ENCODE assay signal across 1 cellular context in the genomic region with DNA sequence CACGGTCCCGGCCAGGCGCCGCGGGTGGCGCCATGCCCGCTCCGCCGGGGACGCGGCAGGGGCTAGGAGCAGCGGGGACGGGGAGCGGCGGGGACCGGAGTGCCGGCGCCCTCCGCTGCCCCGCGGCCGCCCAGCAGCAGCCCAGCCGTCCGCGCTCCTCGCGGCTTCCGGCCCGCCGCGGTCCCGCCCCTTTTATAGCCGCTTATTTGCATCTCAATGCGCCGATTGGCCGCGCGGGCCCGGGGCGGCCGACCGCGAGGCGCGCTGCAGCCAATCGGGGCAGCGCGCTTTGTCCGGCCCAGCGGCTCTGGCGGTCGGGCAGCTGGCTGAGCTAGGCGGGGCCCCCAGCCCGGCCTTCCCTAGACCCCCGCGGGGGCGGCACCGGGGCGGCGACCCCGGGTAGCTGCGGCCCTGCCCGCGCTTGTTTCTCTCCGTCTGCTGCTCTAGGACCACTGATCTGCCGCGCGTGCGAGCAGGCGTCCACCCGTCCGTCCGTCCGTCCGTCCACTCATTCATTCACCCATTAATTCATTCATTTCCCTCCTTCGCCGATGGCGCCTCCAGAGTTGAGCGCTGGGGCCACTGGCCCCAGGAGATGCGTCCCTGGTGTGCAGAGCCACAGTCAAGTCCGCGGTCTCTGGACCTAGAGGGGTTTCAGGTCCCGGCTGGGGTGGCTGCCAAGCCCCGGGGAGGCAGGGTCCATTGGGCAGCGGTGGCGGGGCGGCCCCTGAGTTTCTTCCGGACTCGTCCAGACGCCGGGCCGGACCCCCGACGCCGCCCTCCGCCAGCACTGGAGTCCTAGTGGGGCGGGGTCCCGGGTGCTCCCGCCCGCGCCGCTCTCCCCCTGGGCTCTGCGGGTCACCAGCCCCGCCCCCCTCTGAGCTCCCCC.
TF ChIP-seq lines count a peak whose summit lies in the region.

A gene with protein sequence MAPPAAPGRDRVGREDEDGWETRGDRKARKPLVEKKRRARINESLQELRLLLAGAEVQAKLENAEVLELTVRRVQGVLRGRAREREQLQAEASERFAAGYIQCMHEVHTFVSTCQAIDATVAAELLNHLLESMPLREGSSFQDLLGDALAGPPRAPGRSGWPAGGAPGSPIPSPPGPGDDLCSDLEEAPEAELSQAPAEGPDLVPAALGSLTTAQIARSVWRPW (minus strand): TSS at position 167 of the 889 bp plus-strand sequence. CDS start 133 bp downstream, at position 34.

TF ChIP-seq in IMR-90, 13 proteins besides CTCF, POLR2A, EP300 and RAD21:
- no peak for TF ChIP-seq CHD1 (IDR thresholded peaks at IDR 0.05; ENCODE audit: low read depth, low read length)
- no peak for TF ChIP-seq SMC3 (IDR thresholded peaks at IDR 0.05; ENCODE audit: low read depth, low read length)
- TF ChIP-seq, protein P1, sequence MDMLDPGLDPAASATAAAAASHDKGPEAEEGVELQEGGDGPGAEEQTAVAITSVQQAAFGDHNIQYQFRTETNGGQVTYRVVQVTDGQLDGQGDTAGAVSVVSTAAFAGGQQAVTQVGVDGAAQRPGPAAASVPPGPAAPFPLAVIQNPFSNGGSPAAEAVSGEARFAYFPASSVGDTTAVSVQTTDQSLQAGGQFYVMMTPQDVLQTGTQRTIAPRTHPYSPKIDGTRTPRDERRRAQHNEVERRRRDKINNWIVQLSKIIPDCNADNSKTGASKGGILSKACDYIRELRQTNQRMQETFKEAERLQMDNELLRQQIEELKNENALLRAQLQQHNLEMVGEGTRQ (IDR thresholded peaks at IDR 0.05; ENCODE audit: low read depth, low read length) = peak; percentile 72
- TF ChIP-seq FOS (IDR thresholded peaks at IDR 0.05; ENCODE audit: low read depth, low read length) = no peak
